8 cellular contexts compared by ENCODE assay signal in the genomic region with DNA sequence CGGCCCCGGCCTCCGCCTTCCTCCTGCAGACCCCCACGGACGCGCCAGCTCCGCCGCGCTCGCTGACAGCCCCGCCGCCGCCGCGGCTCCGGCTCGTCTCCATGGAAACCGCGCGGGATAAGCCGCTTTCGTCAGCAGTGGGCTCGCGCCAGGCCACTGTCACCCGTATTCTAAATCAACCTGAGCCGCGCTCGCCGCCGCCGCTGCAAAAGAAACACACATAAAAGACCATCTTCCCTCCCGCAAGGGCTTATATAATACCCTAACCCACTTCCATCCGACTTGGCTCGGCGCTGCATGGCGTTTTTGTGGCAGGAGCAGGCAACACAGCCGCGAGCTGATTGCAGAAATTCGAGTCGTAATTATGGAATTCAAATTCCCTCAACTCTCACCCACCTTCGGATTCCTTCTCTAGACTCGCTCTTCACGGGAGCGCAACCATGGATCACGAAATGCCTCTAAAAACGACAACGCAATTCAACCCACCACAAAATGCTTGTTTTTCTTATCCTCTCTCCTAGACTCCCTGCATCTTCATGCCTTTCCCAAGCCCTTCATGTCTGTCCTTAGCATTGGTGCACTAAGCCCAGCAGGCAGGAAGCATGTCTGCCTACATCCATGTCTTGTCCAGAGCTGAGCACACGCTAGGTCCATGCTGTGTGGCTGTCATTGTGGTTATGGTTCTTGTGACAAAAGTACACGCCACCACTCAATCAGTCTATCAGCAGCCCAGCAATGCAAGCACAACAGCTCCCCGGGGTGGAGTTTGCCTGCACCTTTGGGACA. TPM values are rescaled to one million over a fixed set of nuclear protein-coding genes. Genes with fewer than 3 reads are reported as not detected.
DNase-seq lines count a peak whose midpoint lies in the region; ATAC-seq, FAIRE-seq and TF ChIP-seq lines count a peak whose summit lies in the region.

A gene with protein sequence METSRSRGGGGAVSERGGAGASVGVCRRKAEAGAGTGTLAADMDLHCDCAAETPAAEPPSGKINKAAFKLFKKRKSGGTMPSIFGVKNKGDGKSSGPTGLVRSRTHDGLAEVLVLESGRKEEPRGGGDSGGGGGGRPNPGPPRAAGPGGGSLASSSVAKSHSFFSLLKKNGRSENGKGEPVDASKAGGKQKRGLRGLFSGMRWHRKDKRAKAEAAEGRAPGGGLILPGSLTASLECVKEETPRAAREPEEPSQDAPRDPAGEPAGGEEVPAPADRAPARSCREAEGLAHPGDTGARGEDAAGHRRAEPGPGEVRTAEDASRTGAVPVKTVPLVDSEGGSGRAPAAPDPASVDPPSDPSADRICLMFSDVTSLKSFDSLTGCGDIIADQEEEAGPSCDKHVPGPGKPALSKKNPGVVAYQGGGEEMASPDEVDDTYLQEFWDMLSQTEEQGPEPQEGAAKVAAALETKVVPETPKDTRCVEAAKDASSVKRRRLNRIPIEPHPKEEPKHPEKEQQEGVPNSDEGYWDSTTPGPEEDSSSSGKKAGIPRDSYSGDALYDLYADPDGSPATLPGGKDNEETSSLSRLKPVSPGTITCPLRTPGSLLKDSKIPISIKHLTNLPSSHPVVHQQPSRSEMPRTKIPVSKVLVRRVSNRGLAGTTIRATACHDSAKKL (minus strand): TSS at position 772 of the 786 bp plus-strand sequence. CDS start 669 bp downstream, at position 103.

- ATAC-seq in GM19351 (IDR thresholded peaks at IDR 0.05; ENCODE audit: unreplicated experiment) (peak; percentile 69), activated B cell treated with CpG ODN at 0.5 μM for 24 hours (ENCODE audit: low read depth) (peak; percentile 14), GM18867 (IDR thresholded peaks at IDR 0.05; ENCODE audit: unreplicated experiment) (no peak)

- H3K36me3 Mint-ChIP-seq in activated B cell treated with CpG ODN at 0.5 μM for 24 hours (ENCODE audit: low read depth) = no peaks in the 10 kb centered on the region

- DNase-seq in activated B cell treated with CpG ODN at 0.5 μM for 24 hours = no peak
- peak; percentile 91 for DNase-seq in globus pallidus (ENCODE audit: low spot score)
- DNase-seq in prostate gland (ENCODE audit: low spot score) = no peak
- DNase-seq in NOMO-1 treated with dmso at 0.1 percent for 144 hours (lab: John Stamatoyannopoulos, UW; ENCODE audit: unreplicated experiment) = no peak
- no peak for DNase-seq in H54 (ENCODE audit: insufficient read length, low spot score)

- H3K4me3 ChIP-seq in ACC112 (ENCODE audit: low read depth, low read length) (peak within 1 kb of the TSS; percentile 43), prostate gland (peak within 1 kb of the TSS; percentile 21 to 34)

- H3K9me3 Mint-ChIP-seq in activated B cell treated with CpG ODN at 0.5 μM for 24 hours = no peaks in the 10 kb centered on the region

- intact Hi-C loops in activated B cell treated with CpG ODN at 0.5 μM for 24 hours (cut with micrococcal nuclease) (no loop called here), prostate gland (cut with DNase I) (no loop called here)

- H3K36me3 ChIP-seq in ACC112 (ENCODE audit: insufficient read depth, low read length) = no peaks in the 10 kb centered on the region
- no peaks in the 10 kb centered on the region for H3K36me3 ChIP-seq in prostate gland

- TF ChIP-seq POLR2A in prostate gland (IDR thresholded peaks at IDR 0.05) (no peak), H54 (IDR thresholded peaks at IDR 0.05; ENCODE audit: low read depth, low read length) (no peak)

- no peak within 1 kb of the TSS for H3K27ac Mint-ChIP-seq in activated B cell treated with CpG ODN at 0.5 μM for 24 hours

- no peak within 1 kb of the TSS for H2AFZ ChIP-seq in ACC112 (ENCODE audit: low read length, unreplicated experiment)

- H3K27ac ChIP-seq in ACC112 (ENCODE audit: low read depth, low read length) = no peak within 1 kb of the TSS
- H3K27ac ChIP-seq in prostate gland = no peak within 1 kb of the TSS

- no peaks in the 10 kb centered on the region for H3K79me2 ChIP-seq in ACC112 (ENCODE audit: control insufficient read depth, insufficient read depth, low read length, unreplicated experiment)

- H3K27me3 ChIP-seq in ACC112 (ENCODE audit: insufficient read depth, low read length) = peaks cover 93% of the 10 kb centered on the region
- H3K27me3 ChIP-seq in prostate gland (replicated peaks; ENCODE audit: insufficient read depth) = peaks cover 11% of the 10 kb centered on the region

- WGBS in prostate gland = 2% methylated on average over 50 of the region's 50 CpGs

- peaks cover 11% of the 10 kb centered on the region for H3K4me1 Mint-ChIP-seq in activated B cell treated with CpG ODN at 0.5 μM for 24 hours

- peak within 1 kb of the TSS; percentile 76 for H3K4me3 Mint-ChIP-seq in activated B cell treated with CpG ODN at 0.5 μM for 24 hours

- POLR2A ChIA-PET in activated B cell treated with CpG ODN at 0.5 μM for 24 hours (lab: Charles Lee) = no interaction called here

- CTCF ChIA-PET in activated B cell treated with CpG ODN at 0.5 μM for 24 hours (lab: Charles Lee) = no interaction called here

- peaks cover 59% of the 10 kb centered on the region for H3K27me3 Mint-ChIP-seq in activated B cell treated with CpG ODN at 0.5 μM for 24 hours

- no peak for FAIRE-seq in H54 (lab: Jason Lieb, UNC)

- no peaks in the 10 kb centered on the region for H3K9me3 ChIP-seq in prostate gland

- H3K4me1 ChIP-seq in ACC112 (ENCODE audit: control insufficient read depth, insufficient read depth, low read length, unreplicated experiment) = no peaks in the 10 kb centered on the region
- no peaks in the 10 kb centered on the region for H3K4me1 ChIP-seq in prostate gland (replicated peaks)

- TF ChIP-seq CTCF in activated B cell treated with CpG ODN at 0.5 μM for 24 hours (IDR thresholded peaks at IDR 0.05) (no peak), prostate gland (IDR thresholded peaks at IDR 0.05) (no peak)

RNA-seq across cellular contexts. Expression of the gene that starts here (rescaled TPM):
- total RNA-seq in activated B cell treated with CpG ODN at 0.5 μM for 24 hours = not detected in 2 replicates
- under 1 TPM; 0.18 to 0.34 TPM for total RNA-seq in prostate gland

Comparison
In these comparisons a context has a peak if more than half of its experiments do, and no peak if none do; other contexts are left out.
1. Peak in ATAC-seq in activated B cell treated with CpG ODN at 0.5 μM for 24 hours; RNA of the gene not detected or under 1 TPM.